In genomic region chr20:47257771-47258170, GRCh38 we compare ENCODE assay signal across 1 cellular context.
TF ChIP-seq lines count a peak whose summit lies in the region.

No MANE protein-coding gene starts in this region.

TF ChIP-seq in HepG2, 621 proteins besides CTCF, POLR2A, EP300 and RAD21 (continued from another document and continues in another):
- TF ChIP-seq, protein P1, sequence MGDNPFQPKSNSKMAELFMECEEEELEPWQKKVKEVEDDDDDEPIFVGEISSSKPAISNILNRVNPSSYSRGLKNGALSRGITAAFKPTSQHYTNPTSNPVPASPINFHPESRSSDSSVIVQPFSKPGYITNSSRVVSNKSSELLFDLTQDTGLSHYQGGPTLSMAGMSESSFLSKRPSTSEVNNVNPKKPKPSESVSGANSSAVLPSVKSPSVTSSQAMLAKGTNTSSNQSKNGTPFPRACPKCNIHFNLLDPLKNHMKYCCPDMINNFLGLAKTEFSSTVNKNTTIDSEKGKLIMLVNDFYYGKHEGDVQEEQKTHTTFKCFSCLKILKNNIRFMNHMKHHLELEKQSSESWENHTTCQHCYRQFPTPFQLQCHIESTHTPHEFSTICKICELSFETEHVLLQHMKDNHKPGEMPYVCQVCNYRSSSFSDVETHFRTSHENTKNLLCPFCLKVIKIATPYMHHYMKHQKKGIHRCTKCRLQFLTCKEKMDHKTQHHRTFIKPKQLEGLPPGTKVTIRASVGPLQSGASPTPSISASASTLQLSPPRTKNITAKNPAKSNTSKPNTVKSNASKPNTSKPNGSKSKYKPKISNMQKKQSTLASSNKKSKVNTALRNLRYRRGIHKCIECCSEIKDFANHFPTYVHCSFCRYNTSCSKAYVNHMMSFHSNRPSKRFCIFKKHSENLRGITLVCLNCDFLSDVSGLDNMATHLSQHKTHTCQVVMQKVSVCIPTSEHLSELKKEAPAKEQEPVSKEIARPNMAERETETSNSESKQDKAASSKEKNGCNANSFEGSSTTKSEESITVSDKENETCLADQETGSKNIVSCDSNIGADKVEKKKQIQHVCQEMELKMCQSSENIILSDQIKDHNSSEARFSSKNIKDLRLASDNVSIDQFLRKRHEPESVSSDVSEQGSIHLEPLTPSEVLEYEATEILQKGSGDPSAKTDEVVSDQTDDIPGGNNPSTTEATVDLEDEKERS (CRISPR knock-in tag; IDR thresholded peaks at IDR 0.05) = no peak
- TF ChIP-seq MXD1 (CRISPR knock-in tag; IDR thresholded peaks at IDR 0.05) (no peak), SALL2 (CRISPR knock-in tag; IDR thresholded peaks at IDR 0.05) (no peak), ZNF510 (CRISPR knock-in tag; IDR thresholded peaks at IDR 0.05; ENCODE audit: low read depth) (no peak), NFIB (CRISPR knock-in tag; IDR thresholded peaks at IDR 0.05; ENCODE audit: borderline replicate concordance) (no peak), ZBTB21 (CRISPR knock-in tag; IDR thresholded peaks at IDR 0.05) (no peak), ZFP91 (CRISPR knock-in tag; IDR thresholded peaks at IDR 0.05; ENCODE audit: borderline replicate concordance) (no peak), MEF2D (CRISPR knock-in tag; IDR thresholded peaks at IDR 0.05) (no peak), ATF5 (CRISPR knock-in tag; IDR thresholded peaks at IDR 0.05; ENCODE audit: low read depth) (no peak), THAP8 (CRISPR knock-in tag; IDR thresholded peaks at IDR 0.05; ENCODE audit: borderline replicate concordance) (no peak), JUN (CRISPR knock-in tag; IDR thresholded peaks at IDR 0.05) (no peak), HOXA7 (CRISPR knock-in tag; IDR thresholded peaks at IDR 0.05) (no peak), GTF3A (CRISPR knock-in tag; conservative IDR thresholded peaks at IDR 0.05) (no peak), ZNF792 (CRISPR knock-in tag; IDR thresholded peaks at IDR 0.05) (no peak), KDM4B (CRISPR knock-in tag; IDR thresholded peaks at IDR 0.05) (no peak), ATF3 (CRISPR knock-in tag; IDR thresholded peaks at IDR 0.05) (0 out of 2 replicates have a peak, but pooled peaks have one; percentile 41), ZFP41 (CRISPR knock-in tag; IDR thresholded peaks at IDR 0.05; ENCODE audit: borderline replicate concordance) (no peak), TFAP4 (IDR thresholded peaks at IDR 0.05; ENCODE audit: borderline replicate concordance, low read depth) (no peak), SMAD9 (CRISPR knock-in tag; IDR thresholded peaks at IDR 0.05) (no peak), TCF7L2 (IDR thresholded peaks at IDR 0.05; ENCODE audit: low read depth, low read length) (no peak), CBX1 (IDR thresholded peaks at IDR 0.05; ENCODE audit: low read depth) (no peak), ZEB1 (IDR thresholded peaks at IDR 0.05; ENCODE audit: insufficient replicate concordance, low read depth) (no peak), DNMT1 (CRISPR knock-in tag; IDR thresholded peaks at IDR 0.05) (no peak), ZNF7 (CRISPR knock-in tag; IDR thresholded peaks at IDR 0.05) (no peak), CHD2 (IDR thresholded peaks at IDR 0.05; ENCODE audit: low read depth, low read length) (no peak), ZKSCAN8 (CRISPR knock-in tag; IDR thresholded peaks at IDR 0.05; ENCODE audit: borderline replicate concordance) (no peak), ATF6 (CRISPR knock-in tag; conservative IDR thresholded peaks at IDR 0.05) (no peak), ZNF20 (CRISPR knock-in tag; IDR thresholded peaks at IDR 0.05) (no peak), RBM22 (optimal IDR thresholded peaks at IDR 0.05; ENCODE audit: low read length) (peak; percentile 12), ZNF263 (CRISPR knock-in tag; IDR thresholded peaks at IDR 0.05) (no peak), ZNF569 (CRISPR knock-in tag; IDR thresholded peaks at IDR 0.05; ENCODE audit: borderline replicate concordance) (no peak), ZNF644 (CRISPR knock-in tag; IDR thresholded peaks at IDR 0.05; ENCODE audit: low read depth) (no peak), HNF4A (CRISPR knock-in tag; IDR thresholded peaks at IDR 0.05) (peak; percentile 34; the same call in 1 of the 2 replicates), ATF7 (IDR thresholded peaks at IDR 0.05) (0 out of 2 replicates have a peak, but pooled peaks have one; percentile 14), ATF7 (CRISPR knock-in tag; IDR thresholded peaks at IDR 0.05) (no peak), MYC (CRISPR knock-in tag; IDR thresholded peaks at IDR 0.05; ENCODE audit: borderline replicate concordance) (no peak), ZFP62 (CRISPR knock-in tag; IDR thresholded peaks at IDR 0.05) (no peak), HNRNPUL1 (IDR thresholded peaks at IDR 0.05; ENCODE audit: low read depth, low read length) (no peak), ZNF782 (CRISPR knock-in tag; IDR thresholded peaks at IDR 0.05; ENCODE audit: borderline replicate concordance) (no peak), NR2F2 (IDR thresholded peaks at IDR 0.05; ENCODE audit: borderline replicate concordance, low read depth) (no peak), RORA (CRISPR knock-in tag; IDR thresholded peaks at IDR 0.05) (0 out of 2 replicates have a peak, but pooled peaks have one; percentile 42), CEBPG (CRISPR knock-in tag; IDR thresholded peaks at IDR 0.05) (peak; percentile 68), CEBPB (IDR thresholded peaks at IDR 0.05; ENCODE audit: borderline replicate concordance, low read depth, low read length) (peak; percentile 45; the same call in 1 of the 2 replicates), ZNF331 (CRISPR knock-in tag; IDR thresholded peaks at IDR 0.05) (no peak), RARA (CRISPR knock-in tag; IDR thresholded peaks at IDR 0.05) (peak; percentile 33; the same call in 1 of the 2 replicates), NKX3-1 (CRISPR knock-in tag; IDR thresholded peaks at IDR 0.05) (no peak)
- TF ChIP-seq, protein P2, sequence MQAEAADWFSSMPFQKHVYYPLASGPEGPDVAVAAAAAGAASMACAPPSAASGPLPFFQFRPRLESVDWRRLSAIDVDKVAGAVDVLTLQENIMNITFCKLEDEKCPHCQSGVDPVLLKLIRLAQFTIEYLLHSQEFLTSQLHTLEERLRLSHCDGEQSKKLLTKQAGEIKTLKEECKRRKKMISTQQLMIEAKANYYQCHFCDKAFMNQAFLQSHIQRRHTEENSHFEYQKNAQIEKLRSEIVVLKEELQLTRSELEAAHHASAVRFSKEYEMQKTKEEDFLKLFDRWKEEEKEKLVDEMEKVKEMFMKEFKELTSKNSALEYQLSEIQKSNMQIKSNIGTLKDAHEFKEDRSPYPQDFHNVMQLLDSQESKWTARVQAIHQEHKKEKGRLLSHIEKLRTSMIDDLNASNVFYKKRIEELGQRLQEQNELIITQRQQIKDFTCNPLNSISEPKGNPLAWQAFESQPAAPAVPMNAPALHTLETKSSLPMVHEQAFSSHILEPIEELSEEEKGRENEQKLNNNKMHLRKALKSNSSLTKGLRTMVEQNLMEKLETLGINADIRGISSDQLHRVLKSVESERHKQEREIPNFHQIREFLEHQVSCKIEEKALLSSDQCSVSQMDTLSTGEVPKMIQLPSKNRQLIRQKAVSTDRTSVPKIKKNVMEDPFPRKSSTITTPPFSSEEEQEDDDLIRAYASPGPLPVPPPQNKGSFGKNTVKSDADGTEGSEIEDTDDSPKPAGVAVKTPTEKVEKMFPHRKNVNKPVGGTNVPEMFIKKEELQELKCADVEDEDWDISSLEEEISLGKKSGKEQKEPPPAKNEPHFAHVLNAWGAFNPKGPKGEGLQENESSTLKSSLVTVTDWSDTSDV (CRISPR knock-in tag; IDR thresholded peaks at IDR 0.05) = no peak
- TF ChIP-seq, protein P3, sequence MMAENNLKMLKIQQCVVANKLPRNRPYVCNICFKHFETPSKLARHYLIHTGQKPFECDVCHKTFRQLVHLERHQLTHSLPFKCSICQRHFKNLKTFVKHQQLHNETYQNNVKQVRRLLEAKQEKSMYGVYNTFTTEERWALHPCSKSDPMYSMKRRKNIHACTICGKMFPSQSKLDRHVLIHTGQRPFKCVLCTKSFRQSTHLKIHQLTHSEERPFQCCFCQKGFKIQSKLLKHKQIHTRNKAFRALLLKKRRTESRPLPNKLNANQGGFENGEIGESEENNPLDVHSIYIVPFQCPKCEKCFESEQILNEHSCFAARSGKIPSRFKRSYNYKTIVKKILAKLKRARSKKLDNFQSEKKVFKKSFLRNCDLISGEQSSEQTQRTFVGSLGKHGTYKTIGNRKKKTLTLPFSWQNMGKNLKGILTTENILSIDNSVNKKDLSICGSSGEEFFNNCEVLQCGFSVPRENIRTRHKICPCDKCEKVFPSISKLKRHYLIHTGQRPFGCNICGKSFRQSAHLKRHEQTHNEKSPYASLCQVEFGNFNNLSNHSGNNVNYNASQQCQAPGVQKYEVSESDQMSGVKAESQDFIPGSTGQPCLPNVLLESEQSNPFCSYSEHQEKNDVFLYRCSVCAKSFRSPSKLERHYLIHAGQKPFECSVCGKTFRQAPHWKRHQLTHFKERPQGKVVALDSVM (CRISPR knock-in tag; IDR thresholded peaks at IDR 0.05) = peak; percentile 96
- TF ChIP-seq, protein P4, sequence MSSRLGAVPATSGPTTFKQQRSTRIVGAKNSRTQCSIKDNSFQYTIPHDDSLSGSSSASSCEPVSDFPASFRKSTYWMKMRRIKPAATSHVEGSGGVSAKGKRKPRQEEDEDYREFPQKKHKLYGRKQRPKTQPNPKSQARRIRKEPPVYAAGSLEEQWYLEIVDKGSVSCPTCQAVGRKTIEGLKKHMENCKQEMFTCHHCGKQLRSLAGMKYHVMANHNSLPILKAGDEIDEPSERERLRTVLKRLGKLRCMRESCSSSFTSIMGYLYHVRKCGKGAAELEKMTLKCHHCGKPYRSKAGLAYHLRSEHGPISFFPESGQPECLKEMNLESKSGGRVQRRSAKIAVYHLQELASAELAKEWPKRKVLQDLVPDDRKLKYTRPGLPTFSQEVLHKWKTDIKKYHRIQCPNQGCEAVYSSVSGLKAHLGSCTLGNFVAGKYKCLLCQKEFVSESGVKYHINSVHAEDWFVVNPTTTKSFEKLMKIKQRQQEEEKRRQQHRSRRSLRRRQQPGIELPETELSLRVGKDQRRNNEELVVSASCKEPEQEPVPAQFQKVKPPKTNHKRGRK (CRISPR knock-in tag; IDR thresholded peaks at IDR 0.05) = no peak
- TF ChIP-seq, protein P5, sequence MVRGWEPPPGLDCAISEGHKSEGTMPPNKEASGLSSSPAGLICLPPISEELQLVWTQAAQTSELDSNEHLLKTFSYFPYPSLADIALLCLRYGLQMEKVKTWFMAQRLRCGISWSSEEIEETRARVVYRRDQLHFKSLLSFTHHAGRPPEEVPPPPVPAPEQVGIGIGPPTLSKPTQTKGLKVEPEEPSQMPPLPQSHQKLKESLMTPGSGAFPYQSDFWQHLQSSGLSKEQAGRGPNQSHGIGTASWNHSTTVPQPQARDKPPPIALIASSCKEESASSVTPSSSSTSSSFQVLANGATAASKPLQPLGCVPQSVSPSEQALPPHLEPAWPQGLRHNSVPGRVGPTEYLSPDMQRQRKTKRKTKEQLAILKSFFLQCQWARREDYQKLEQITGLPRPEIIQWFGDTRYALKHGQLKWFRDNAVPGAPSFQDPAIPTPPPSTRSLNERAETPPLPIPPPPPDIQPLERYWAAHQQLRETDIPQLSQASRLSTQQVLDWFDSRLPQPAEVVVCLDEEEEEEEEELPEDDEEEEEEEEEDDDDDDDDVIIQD (CRISPR knock-in tag; IDR thresholded peaks at IDR 0.05; ENCODE audit: low read depth) = no peak
